ENCODE assay signal across 1 cellular context in genomic region chr17:47895254-47895855, GRCh38.
A peak's percentile ranks its signal among the peaks of the same experiment; 100 is the strongest.
TF ChIP-seq lines count a peak whose summit lies in the region.

No MANE protein-coding gene starts in this region.

TF ChIP-seq in K562, 482 proteins besides CTCF, POLR2A, EP300 and RAD21 (continued from another document):
- no peak for TF ChIP-seq SMAD2 (IDR thresholded peaks at IDR 0.05; ENCODE audit: low read depth, low read length)
- TF ChIP-seq AFF1 (IDR thresholded peaks at IDR 0.05; ENCODE audit: low read depth in 1 of 2, partially characterized antibody in 2 of 2) = no peak
- no peak; the same call in 1 of the 2 replicates for TF ChIP-seq HCFC1 (IDR thresholded peaks at IDR 0.05; ENCODE audit: low read depth, low read length)
- no peak for TF ChIP-seq SOX6 (IDR thresholded peaks at IDR 0.05)
- no peak for TF ChIP-seq MIER1 (IDR thresholded peaks at IDR 0.05; ENCODE audit: low read depth)
- TF ChIP-seq KAT8 (IDR thresholded peaks at IDR 0.05; ENCODE audit: low read depth) = no peak
- TF ChIP-seq ZNF639 (CRISPR knock-in tag; conservative IDR thresholded peaks at IDR 0.05 in 1 of 2, IDR thresholded peaks at IDR 0.05 in 1 of 2) = no peak; a peak in 1 of 4 replicates
- peak; percentile 49; the same call in 1 of the 2 replicates for TF ChIP-seq ZFP91 (CRISPR knock-in tag; IDR thresholded peaks at IDR 0.05)
- TF ChIP-seq RB1 (IDR thresholded peaks at IDR 0.05; ENCODE audit: low read depth) = 0 out of 2 replicates have a peak, but pooled peaks have one; percentile 6
TF ChIP-seq in K562: peak in this region for 77.
